In the genomic region with DNA sequence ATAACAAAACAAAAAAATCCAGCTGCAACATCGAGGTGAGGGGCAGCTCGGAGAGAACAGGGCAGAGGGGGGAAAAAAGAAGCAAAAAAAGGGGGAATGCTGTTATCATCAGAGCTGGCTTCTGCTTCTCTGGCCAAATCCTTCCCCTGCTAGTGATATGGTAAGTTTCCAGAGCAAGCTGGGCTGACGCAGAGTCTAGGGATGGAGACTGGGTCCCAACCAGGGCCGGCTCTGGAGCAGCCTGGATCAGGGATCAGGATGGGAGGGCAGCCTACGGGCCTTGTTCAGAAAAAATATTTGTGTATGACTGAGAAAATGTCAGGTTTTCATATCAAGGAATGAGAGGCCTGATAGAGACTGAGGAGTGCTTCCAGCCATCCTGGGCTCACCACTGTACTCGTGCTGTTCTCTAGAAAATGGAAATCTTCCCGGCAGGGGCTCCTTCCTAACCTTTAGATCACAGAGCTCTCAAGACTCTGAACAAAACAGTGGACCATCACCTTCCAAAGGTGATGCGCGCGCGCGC, we compare ENCODE assay signal across 10 cellular contexts. TPM values are rescaled to one million over a fixed set of nuclear protein-coding genes. Genes with fewer than 3 reads are reported as not detected.
DNase-seq lines count a peak whose midpoint lies in the region; ATAC-seq, FAIRE-seq and TF ChIP-seq lines count a peak whose summit lies in the region.
"Had no signal": no experiment of that assay in that cellular context is flagged by ENCODE, and none has a peak within 500 bp of the region (broad histone marks: within the 10 kb centered on the region; RNA-seq: fewer than 3 reads in every experiment).

No MANE protein-coding gene starts in this region.

- H3K4me3 Mint-ChIP-seq in Calu3 (ENCODE audit: low read depth, unreplicated experiment) (peak overlapping the region; percentile 77), astrocyte (ENCODE audit: unreplicated experiment) (peak overlapping the region; percentile 78), natural killer cell (peak overlapping the region; percentile 87)

- H3K4me1 Mint-ChIP-seq in Calu3 (ENCODE audit: low read depth, unreplicated experiment) (peaks cover 33% of the 10 kb centered on the region), astrocyte (ENCODE audit: low read depth, unreplicated experiment) (peaks cover 15% of the 10 kb centered on the region), natural killer cell (peaks cover 9 to 10% of the 10 kb centered on the region in 2 donors)

- H2AFZ ChIP-seq in astrocyte (ENCODE audit: low read depth, low read length), result no peak overlapping the region

- H3K79me2 ChIP-seq in astrocyte (ENCODE audit: insufficient read depth, low read length), result no peaks in the 10 kb centered on the region

- TF ChIP-seq CTCF in Calu3 (IDR thresholded peaks at IDR 0.05; ENCODE audit: unreplicated experiment) (no peak), astrocyte (IDR thresholded peaks at IDR 0.05; ENCODE audit: insufficient read depth, low read depth, low read length) (no peak), natural killer cell (IDR thresholded peaks at IDR 0.05) (no peak)

- no peaks in the 10 kb centered on the region for H4K20me1 ChIP-seq in astrocyte (ENCODE audit: insufficient read depth, low read length)

- H3K4me3 ChIP-seq in astrocyte (ENCODE audit: insufficient read depth, low read depth, low read length), result no peak overlapping the region

- no peak for DNase-seq in Calu3
- DNase-seq in astrocyte (ENCODE audit: low read depth), result no peak
- DNase-seq in natural killer cell, result no peak
- no peak for DNase-seq in RCC 7860 (ENCODE audit: low spot score)
- DNase-seq in cerebellar cortex (ENCODE audit: low spot score), result no peak
- DNase-seq: NCI-H187 treated with DMSO at 0.1 percent for 48 hours had no signal

- H3K9me3 ChIP-seq in astrocyte (ENCODE audit: insufficient read depth, low read depth, low read length), result no peaks in the 10 kb centered on the region

- H3K9me3 Mint-ChIP-seq in Calu3 (ENCODE audit: low read depth, unreplicated experiment) (no peaks in the 10 kb centered on the region), astrocyte (ENCODE audit: unreplicated experiment) (peaks cover 2% of the 10 kb centered on the region), natural killer cell (no peaks in the 10 kb centered on the region)

- H3K36me3 Mint-ChIP-seq in Calu3 (ENCODE audit: insufficient read depth, unreplicated experiment) (peaks cover 25% of the 10 kb centered on the region), astrocyte (ENCODE audit: low read depth, unreplicated experiment) (no peaks in the 10 kb centered on the region), natural killer cell (no peaks in the 10 kb centered on the region)

- H3K9ac ChIP-seq in astrocyte (ENCODE audit: low read length), result no peak overlapping the region

- H3K4me1 ChIP-seq in astrocyte (ENCODE audit: insufficient read depth, low read length), result peaks cover 30% of the 10 kb centered on the region

- H3K27me3 ChIP-seq in astrocyte (ENCODE audit: insufficient read depth, low read length), result peaks cover 26% of the 10 kb centered on the region

- intact Hi-C loops in Calu3 (cut with micrococcal nuclease; ENCODE audit: unreplicated experiment), result no loop called here
- intact Hi-C loops in natural killer cell (cut with micrococcal nuclease), result no loop called here

- CTCF ChIA-PET in Calu3 (lab: Charles Lee), result no interaction called here

- BruUV-seq in Calu3 (replicated peaks; lab: Mats Ljungman, UMichigan), result no TSS peak

- no peak for FAIRE-seq in astrocyte (lab: Jason Lieb, UNC)
- no peak for FAIRE-seq in RCC 7860 (lab: Jason Lieb, UNC)
- FAIRE-seq: islet of Langerhans had no signal

- no peaks in the 10 kb centered on the region for H3K36me3 ChIP-seq in astrocyte (ENCODE audit: insufficient read depth, low read length)
- H3K36me3 ChIP-seq: cardiac muscle cell had no signal

- no peak overlapping the region for H3K27ac Mint-ChIP-seq in Calu3 (ENCODE audit: unreplicated experiment)
- no peak overlapping the region for H3K27ac Mint-ChIP-seq in astrocyte (ENCODE audit: unreplicated experiment)
- peak overlapping the region in 1 of 2 donors; percentile 41 for H3K27ac Mint-ChIP-seq in natural killer cell

- ATAC-seq in natural killer cell (no peak), HG03378 (IDR thresholded peaks at IDR 0.05; ENCODE audit: unreplicated experiment) (no peak)

- peak overlapping the region; percentile 96 for H3K4me2 ChIP-seq in astrocyte (ENCODE audit: low read length)

- H3K27me3 Mint-ChIP-seq in Calu3 (ENCODE audit: unreplicated experiment) (peaks cover 10% of the 10 kb centered on the region), astrocyte (ENCODE audit: low read depth, unreplicated experiment) (peaks cover 51% of the 10 kb centered on the region), natural killer cell (ENCODE audit: low read depth in 2 of 2) (peaks cover 27 to 37% of the 10 kb centered on the region in 2 donors)

- no peak overlapping the region for H3K27ac ChIP-seq in astrocyte (ENCODE audit: low read depth, low read length)
- H3K27ac ChIP-seq: cardiac muscle cell had no signal

RNA-seq across cellular contexts. Expression of gene C1QTNF1, which starts 0.7 kb away (rescaled TPM):
- 3.1 and 3.3 TPM in 2 replicates for total RNA-seq in Calu3 (2022)
- total RNA-seq in astrocyte, result 1.8 and 2.2 TPM in 2 replicates
- under 1 TPM in 2 of 3 donors, not detected in 1; 0.20 to 0.28 TPM for total RNA-seq in natural killer cell
- total RNA-seq: T-helper 2 cell treated with Interferon-gamma antibody and Interleukin-4, amounts not matched to agents 100 ng/mL and 5 ng/mL, for 36 hours had no signal

RNA-seq across cellular contexts. Expression of gene CANT1, which starts 13.7 kb away (rescaled TPM):
- total RNA-seq in Calu3 (2022), result 95.7 and 115 TPM in 2 replicates
- 71.3 and 72.1 TPM in 2 replicates for total RNA-seq in astrocyte
- total RNA-seq in natural killer cell, result 10 to 100 TPM; 40.0 to 58.8 (median 53.4) TPM

RNA-seq across cellular contexts. Expression of gene LGALS3BP, which starts 43.5 kb away (rescaled TPM):
- total RNA-seq in Calu3 (2022), result 747 and 1,100 TPM in 2 replicates
- total RNA-seq in astrocyte, result 495 and 654 TPM in 2 replicates
- total RNA-seq in natural killer cell, result 1 to 10 TPM; 4.2 to 8.8 (median 4.2) TPM

RNA-seq across cellular contexts. Expression of gene ENGASE, which starts 51.4 kb away (rescaled TPM):
- total RNA-seq in Calu3 (2022), result 57.1 and 58.0 TPM in 2 replicates
- 11.5 and 11.6 TPM in 2 replicates for total RNA-seq in astrocyte
- 10 to 100 TPM; 56.0 to 86.4 (median 56.9) TPM for total RNA-seq in natural killer cell

Comparison
In these comparisons a context has a peak if more than half of its experiments do, and no peak if none do; other contexts are left out.
1. RNA of gene LGALS3BP, which starts 43.5 kb away (total RNA-seq): 747 to 1,100 TPM in Calu3 and 495 to 654 TPM in astrocyte; 4.2 to 8.8 TPM in natural killer cell; every median in the first group is over 10 times any median in the second.
2. Peak in every context shown above with its lines, with median percentiles within 50 percentile points of each other: H3K4me3 Mint-ChIP-seq.